ENCODE assay signal across 9 cellular contexts in genomic region chr1:113903496-113904291, GRCh38. TPM values are rescaled to one million over a fixed set of nuclear protein-coding genes. Genes with fewer than 3 reads are reported as not detected.
DNase-seq lines count a peak whose midpoint lies in the region; ATAC-seq, FAIRE-seq and TF ChIP-seq lines count a peak whose summit lies in the region.
"Had no signal": no experiment of that assay in that cellular context is flagged by ENCODE, and none has a peak within 500 bp of the region (broad histone marks: within the 10 kb centered on the region; RNA-seq: fewer than 3 reads in every experiment).

No MANE protein-coding gene starts in this region.

- TF ChIP-seq POLR2A in H1 (IDR thresholded peaks at IDR 0.05; ENCODE audit: control extremely low read depth in 1 of 2, low read depth in 2 of 2, low read length in 2 of 2), result no peak

- peak overlapping the region in 1 of 4 experiments; percentile 72; a peak in 2 of 7 replicates for H3K9ac ChIP-seq in H1 (replicated peaks in 1 of 4; ENCODE audit: extremely low read depth in 1 of 4, low read depth in 3 of 4, low read length in 3 of 4)

- peak overlapping the region; percentile 94 to 99 for H3K4me2 ChIP-seq in H1 (ENCODE audit: insufficient read depth in 1 of 2, low read depth in 2 of 2, low read length in 2 of 2)

- H3K23me2 ChIP-seq in H1 (ENCODE audit: low read depth, low read length), result peaks cover 7% of the 10 kb centered on the region

- H3K23ac ChIP-seq in H1 (ENCODE audit: insufficient read length), result no peak overlapping the region

- H3K79me2 ChIP-seq in H1 (ENCODE audit: control insufficient read depth in 1 of 2, insufficient read depth in 2 of 2, low read length in 2 of 2), result peaks cover 0 to 2% of the 10 kb centered on the region in 2 experiments; a peak in 1 of 4 replicates

- H2BK15ac ChIP-seq in H1 (ENCODE audit: low read length), result no peak overlapping the region

- CTCF ChIA-PET in H1 (lab: Charles Lee; ENCODE audit: partially characterized antibody), result interaction anchor here (0.5 to 3.7 kb wide), 8 partner anchors 10 to 144 kb away, joined by 3 to 20 read pairs (median 4); partner anchors contain the start of genes HIPK1 and PHTF1

- H3K56ac ChIP-seq in H1 (replicated peaks; ENCODE audit: insufficient read length, low read depth, low read length), result no peak overlapping the region

- no peak overlapping the region for H4K8ac ChIP-seq in H1 (ENCODE audit: extremely low read depth, insufficient read depth, low read length)

- H3K79me1 ChIP-seq in H1 (ENCODE audit: low read depth, low read length), result 0 out of 2 replicates have a peak, but pooled peaks cover 2% of the 10 kb centered on the region

- no peak overlapping the region for H2BK120ac ChIP-seq in H1 (replicated peaks; ENCODE audit: low read depth, low read length)

- H2BK20ac ChIP-seq in H1 (ENCODE audit: low read length), result no peak overlapping the region

- TF ChIP-seq CTCF in H1 (IDR thresholded peaks at IDR 0.05; ENCODE audit: control extremely low read depth in 1 of 3, insufficient read depth in 1 of 3, low read depth in 1 of 3, low read length in 3 of 3) (no peak), neutrophil (IDR thresholded peaks at IDR 0.05) (no peak)

- H2BK5ac ChIP-seq in H1 (ENCODE audit: low read depth, low read length), result no peak overlapping the region

- no peak overlapping the region for H2BK12ac ChIP-seq in H1 (ENCODE audit: low read depth, low read length)

- no peak for TF ChIP-seq EP300 in H1 (IDR thresholded peaks at IDR 0.05; ENCODE audit: borderline replicate concordance in 1 of 2, low read depth in 2 of 2, low read length in 2 of 2)

- no peak for TF ChIP-seq RAD21 in H1 (IDR thresholded peaks at IDR 0.05 in 1 of 2, conservative IDR thresholded peaks at IDR 0.05 in 1 of 2; ENCODE audit: low read depth in 2 of 2, low read length in 2 of 2)

- no peak overlapping the region for H4K5ac ChIP-seq in H1 (ENCODE audit: insufficient read length, low read depth, low read length)

- peak overlapping the region; percentile 96; the same call in 1 of the 2 replicates for H2AFZ ChIP-seq in H1 (ENCODE audit: low read length)

- H3K4ac ChIP-seq in H1 (replicated peaks; ENCODE audit: insufficient read length, low read depth, low read length), result no peak overlapping the region

- H3K36me3 ChIP-seq in SJCRH30 (peaks cover 9% of the 10 kb centered on the region), H1 (ENCODE audit: control insufficient read depth in 2 of 4, insufficient read depth in 4 of 4, low read length in 3 of 4) (peaks cover 0 to 20% (median 7%) of the 10 kb centered on the region in 4 experiments; a peak in 6 of 8 replicates), neutrophil (no peaks in the 10 kb centered on the region)

- H4K91ac ChIP-seq in H1 (replicated peaks; ENCODE audit: insufficient read length, low read length), result no peak overlapping the region

- H2AK5ac ChIP-seq in H1 (ENCODE audit: low read depth, low read length), result no peak overlapping the region

- no peak overlapping the region for H3K18ac ChIP-seq in H1 (ENCODE audit: extremely low read depth, low read length)

- POLR2A ChIA-PET in H1 (lab: Charles Lee; ENCODE audit: partially characterized antibody), result interaction anchor here (0.9 to 3.8 kb wide), 11 partner anchors 8 to 144 kb away, joined by 3 to 66 read pairs (median 4); partner anchors contain the start of genes HIPK1, PHTF1 and RSBN1

- H3K14ac ChIP-seq in H1 (ENCODE audit: insufficient read length), result no peak overlapping the region

- WGBS in H1 (ENCODE audit: extremely low coverage in 1 of 2, insufficient coverage in 1 of 2, insufficient read length in 1 of 2, insufficient replicate concordance in 2 of 2, low coverage in 1 of 2, low lambda C conversion rate in 2 of 2, missing lambda C conversion rate in 1 of 2), 2 experiments, result 67% methylated on average over 7 of the region's 7 CpGs; no CpG with 5 or more reads in 1 of the 2 experiments

- 0 out of 2 replicates have a peak, but pooled peaks cover 2% of the 10 kb centered on the region for H3K4me1 ChIP-seq in SJCRH30
- peaks cover 0 to 3% (median under 1%) of the 10 kb centered on the region in 4 experiments; a peak in 5 of 7 replicates for H3K4me1 ChIP-seq in H1 (replicated peaks in 1 of 4; ENCODE audit: control insufficient read depth in 3 of 4, insufficient read depth in 4 of 4, low read length in 3 of 4)
- H3K4me1 ChIP-seq in neutrophil (ENCODE audit: control insufficient read depth in 1 of 2, insufficient read depth in 1 of 2, low read depth in 1 of 2, low read length in 1 of 2), result peaks cover 65 to 71% of the 10 kb centered on the region in 2 experiments

- ATAC-seq in GM18520 (IDR thresholded peaks at IDR 0.05; ENCODE audit: unreplicated experiment) (no peak), HG02938 (IDR thresholded peaks at IDR 0.05; ENCODE audit: unreplicated experiment) (no peak)

- H3K27me3 ChIP-seq in SJCRH30 (no peaks in the 10 kb centered on the region), H1 (replicated peaks in 1 of 4; ENCODE audit: control insufficient read depth in 3 of 4, extremely low read depth in 1 of 4, insufficient read depth in 3 of 4, low read length in 3 of 4) (no peaks in the 10 kb centered on the region), neutrophil (no peaks in the 10 kb centered on the region)

- H3K4me3 ChIP-seq in SJCRH30, result peak overlapping the region; percentile 80
- H3K4me3 ChIP-seq in H1 (ENCODE audit: extremely low read depth in 1 of 4, insufficient read depth in 2 of 4, low read depth in 3 of 4, low read length in 4 of 4), result peak overlapping the region; percentile 73 to 99 (median 92); a peak in 7 of 8 replicates
- peak overlapping the region; percentile 70 to 83 for H3K4me3 ChIP-seq in neutrophil (ENCODE audit: low read depth in 1 of 2, low read length in 1 of 2)

- DNase-seq in SIG-M5 treated with dmso at 0.1 percent for 504 hours (lab: John Stamatoyannopoulos, UW; ENCODE audit: unreplicated experiment) (peak; percentile 46), SIG-M5 (lab: John Stamatoyannopoulos, UW) (no peak), SJCRH30 (no peak), H1 (ENCODE audit: low read depth in 1 of 2, low spot score in 2 of 2) (no peak), SHP77 (lab: John Stamatoyannopoulos, UW) (no peak)

- H3K27ac ChIP-seq in SJCRH30, result peak overlapping the region; percentile 69
- no peak overlapping the region for H3K27ac ChIP-seq in H1 (ENCODE audit: low read depth, low read length)
- H3K27ac ChIP-seq in neutrophil, result peak overlapping the region; percentile 93

- no peaks in the 10 kb centered on the region for H4K20me1 ChIP-seq in H1 (replicated peaks in 1 of 2; ENCODE audit: control insufficient read depth in 1 of 2, insufficient read depth in 2 of 2, low read length in 2 of 2)

- H3K9me3 ChIP-seq in SJCRH30 (replicated peaks) (no peaks in the 10 kb centered on the region), H1 (ENCODE audit: insufficient read depth in 2 of 2, low read depth in 1 of 2, low read length in 1 of 2) (no peaks in the 10 kb centered on the region), neutrophil (no peaks in the 10 kb centered on the region)

- no peak for FAIRE-seq in H1 (lab: Jason Lieb, UNC)
- FAIRE-seq: endometrium had no signal

RNA-seq across cellular contexts. Expression of gene AP4B1, which starts 0.9 kb away (rescaled TPM):
- 11.7 and 14.3 TPM in 2 replicates for total RNA-seq in SJCRH30 (2014; rRNA removed; shearing (Covaris generic))
- 8.9 and 11.7 TPM in 2 replicates for total RNA-seq in H1 (2021; fragmentation: NEBNext Ultra II Directional; extraction: Animal tissue kit (Norgen Biotek cat#: 25700))
- 7.5 and 9.0 TPM in 2 replicates for polyA plus RNA-seq in H1 (2011; rRNA removed)
- polyA plus RNA-seq in H1 (2011; cell fraction: cytosol; rRNA removed), result 13.3 TPM
- polyA plus RNA-seq in H1 (2011; cell fraction: nucleus; rRNA removed), result 11.7 TPM
- polyA plus RNA-seq in H1 (2012, experiment 1 of 2), result 11.6 to 14.0 TPM (median 11.8 TPM) in 4 replicates
- polyA plus RNA-seq in H1 (2012, experiment 2 of 2), result 2.1 TPM
- polyA plus RNA-seq in H1 (2013, experiment 1 of 2), result 7.6 TPM
- 6.7 TPM for polyA plus RNA-seq in H1 (2013, experiment 2 of 2)
- 7.9 and 10.9 TPM in 2 replicates for polyA minus RNA-seq in H1 (2011; rRNA and poly(A)+ RNA removed)
- 6.4 TPM for polyA minus RNA-seq in H1 (2011; cell fraction: cytosol; rRNA and poly(A)+ RNA removed)
- polyA minus RNA-seq in H1 (2011; cell fraction: nucleus; rRNA and poly(A)+ RNA removed), result 6.9 TPM

RNA-seq across cellular contexts. Expression of gene DCLRE1B, which starts 1.4 kb away (rescaled TPM):
- 23.7 and 25.3 TPM in 2 replicates for total RNA-seq in SJCRH30 (2014; rRNA removed; shearing (Covaris generic))
- total RNA-seq in H1 (2021; fragmentation: NEBNext Ultra II Directional; extraction: Animal tissue kit (Norgen Biotek cat#: 25700)), result 11.0 TPM in 2 replicates
- 5.5 and 7.8 TPM in 2 replicates for polyA plus RNA-seq in H1 (2011; rRNA removed)
- polyA plus RNA-seq in H1 (2011; cell fraction: cytosol; rRNA removed), result 5.2 TPM
- polyA plus RNA-seq in H1 (2011; cell fraction: nucleus; rRNA removed), result 5.7 TPM
- polyA plus RNA-seq in H1 (2012, experiment 1 of 2), result 6.7 to 9.3 TPM (median 8.8 TPM) in 4 replicates
- 4.9 TPM for polyA plus RNA-seq in H1 (2012, experiment 2 of 2)
- polyA plus RNA-seq in H1 (2013, experiment 1 of 2), result 7.4 TPM
- polyA plus RNA-seq in H1 (2013, experiment 2 of 2), result 6.6 TPM
- polyA minus RNA-seq in H1 (2011; rRNA and poly(A)+ RNA removed), result 8.0 and 8.9 TPM in 2 replicates
- polyA minus RNA-seq in H1 (2011; cell fraction: cytosol; rRNA and poly(A)+ RNA removed), result 8.0 TPM
- 3.5 TPM for polyA minus RNA-seq in H1 (2011; cell fraction: nucleus; rRNA and poly(A)+ RNA removed)

RNA-seq across cellular contexts. Expression of gene BCL2L15, which starts 16.3 kb away (rescaled TPM):
- total RNA-seq in SJCRH30 (2014; rRNA removed; shearing (Covaris generic)), result 0.18 and 1.2 TPM in 2 replicates
- 0.11 and 0.32 TPM in 2 replicates for total RNA-seq in H1 (2021; fragmentation: NEBNext Ultra II Directional; extraction: Animal tissue kit (Norgen Biotek cat#: 25700))
- 0.22 and 0.36 TPM in 2 replicates for polyA plus RNA-seq in H1 (2011; rRNA removed)
- polyA plus RNA-seq in H1 (2011; cell fraction: cytosol; rRNA removed), result 0.05 TPM
- polyA plus RNA-seq in H1 (2011; cell fraction: nucleus; rRNA removed), result 0.06 TPM
- 0.05 to 1.4 TPM in 2 of 4 replicates, not detected in the others for polyA plus RNA-seq in H1 (2012, experiment 1 of 2)
- not detected for polyA plus RNA-seq in H1 (2012, experiment 2 of 2)
- 0.26 TPM for polyA plus RNA-seq in H1 (2013, experiment 1 of 2)
- 1.2 TPM for polyA plus RNA-seq in H1 (2013, experiment 2 of 2)
- polyA minus RNA-seq in H1 (2011; rRNA and poly(A)+ RNA removed), result 0.16 TPM in 1 of 2 replicates, not detected in the other
- not detected for polyA minus RNA-seq in H1 (2011; cell fraction: cytosol; rRNA and poly(A)+ RNA removed)
- 0.30 TPM for polyA minus RNA-seq in H1 (2011; cell fraction: nucleus; rRNA and poly(A)+ RNA removed)

RNA-seq across cellular contexts. Expression of gene HIPK1, which starts 25.4 kb away (rescaled TPM):
- 55.6 and 56.3 TPM in 2 replicates for total RNA-seq in SJCRH30 (2014; rRNA removed; shearing (Covaris generic))
- 63.0 and 64.3 TPM in 2 replicates for total RNA-seq in H1 (2021; fragmentation: NEBNext Ultra II Directional; extraction: Animal tissue kit (Norgen Biotek cat#: 25700))
- 40.4 and 46.2 TPM in 2 replicates for polyA plus RNA-seq in H1 (2011; rRNA removed)
- polyA plus RNA-seq in H1 (2011; cell fraction: cytosol; rRNA removed), result 29.4 TPM
- polyA plus RNA-seq in H1 (2011; cell fraction: nucleus; rRNA removed), result 45.2 TPM
- 21.2 to 32.8 TPM (median 26.6 TPM) in 4 replicates for polyA plus RNA-seq in H1 (2012, experiment 1 of 2)
- 3.0 TPM for polyA plus RNA-seq in H1 (2012, experiment 2 of 2)
- polyA plus RNA-seq in H1 (2013, experiment 1 of 2), result 20.3 TPM
- 19.9 TPM for polyA plus RNA-seq in H1 (2013, experiment 2 of 2)
- polyA minus RNA-seq in H1 (2011; rRNA and poly(A)+ RNA removed), result 191 and 223 TPM in 2 replicates
- polyA minus RNA-seq in H1 (2011; cell fraction: cytosol; rRNA and poly(A)+ RNA removed), result 62.8 TPM
- 55.2 TPM for polyA minus RNA-seq in H1 (2011; cell fraction: nucleus; rRNA and poly(A)+ RNA removed)

RNA-seq across cellular contexts. Expression of gene PTPN22, which starts 32.2 kb away (rescaled TPM):
- total RNA-seq in SJCRH30 (2014; rRNA removed; shearing (Covaris generic)), result 1.4 and 2.0 TPM in 2 replicates
- not detected in 2 replicates for total RNA-seq in H1 (2021; fragmentation: NEBNext Ultra II Directional; extraction: Animal tissue kit (Norgen Biotek cat#: 25700))
- polyA plus RNA-seq in H1 (2011; rRNA removed), result not detected in 2 replicates
- polyA plus RNA-seq in H1 (2011; cell fraction: cytosol; rRNA removed), result not detected
- not detected for polyA plus RNA-seq in H1 (2011; cell fraction: nucleus; rRNA removed)
- not detected in 4 replicates for polyA plus RNA-seq in H1 (2012, experiment 1 of 2)
- polyA plus RNA-seq in H1 (2012, experiment 2 of 2), result not detected
- not detected for polyA plus RNA-seq in H1 (2013, experiment 1 of 2)
- polyA plus RNA-seq in H1 (2013, experiment 2 of 2), result 0.09 TPM
- not detected in 2 replicates for polyA minus RNA-seq in H1 (2011; rRNA and poly(A)+ RNA removed)
- not detected for polyA minus RNA-seq in H1 (2011; cell fraction: cytosol; rRNA and poly(A)+ RNA removed)
- polyA minus RNA-seq in H1 (2011; cell fraction: nucleus; rRNA and poly(A)+ RNA removed), result not detected
